ENCODE assay signal across 11 cellular contexts in the genomic region with DNA sequence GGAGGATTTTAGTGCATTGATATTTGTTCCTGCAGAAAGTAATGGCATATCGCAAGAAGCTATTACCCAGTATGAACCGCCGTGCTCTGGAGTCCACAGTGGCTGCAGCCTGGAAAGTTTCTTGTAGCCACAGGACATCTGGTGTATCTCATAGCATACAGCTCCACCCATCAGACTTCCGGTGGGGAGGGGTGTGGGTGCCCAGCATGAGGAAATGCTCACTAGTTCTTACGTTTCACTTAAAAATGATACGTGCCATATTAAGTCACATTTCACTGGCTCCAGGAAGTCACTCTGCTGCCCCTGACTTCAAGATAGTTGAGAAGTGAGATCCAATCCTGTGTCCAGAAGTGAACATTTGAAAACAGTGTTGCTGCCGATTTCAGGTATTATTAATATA.
A peak's percentile ranks its signal among the peaks of the same experiment; 100 is the strongest.
DNase-seq lines count a peak whose midpoint lies in the region; ATAC-seq, FAIRE-seq and TF ChIP-seq lines count a peak whose summit lies in the region.
"Had no signal": no experiment of that assay in that cellular context is flagged by ENCODE, and none has a peak within 500 bp of the region (broad histone marks: within the 10 kb centered on the region; RNA-seq: fewer than 3 reads in every experiment).

No MANE protein-coding gene starts in this region.

- peak overlapping the region; percentile 50 for H3K27ac Mint-ChIP-seq in neural crest cell (ENCODE audit: unreplicated experiment)
- H3K27ac Mint-ChIP-seq: activated CD4-positive, alpha-beta T cell treated with anti-CD3 and anti-CD28 coated beads, Interleukin-2, amount 10 ng/mL, durations not matched to agents 7 days and 5 days had no signal

- no peaks in the 10 kb centered on the region for H3K27me3 Mint-ChIP-seq in neural crest cell (ENCODE audit: low read depth)
- H3K27me3 Mint-ChIP-seq: activated CD4-positive, alpha-beta T cell treated with anti-CD3 and anti-CD28 coated beads, Interleukin-2, amount 10 ng/mL, durations not matched to agents 7 days and 5 days had no signal

- WGBS in GM12878 (ENCODE audit: insufficient coverage, insufficient replicate concordance, low lambda C conversion rate, missing lambda C conversion rate), result 33% methylated on average over 7 of the region's 7 CpGs

- POLR2A ChIA-PET in GM12878 (lab: Charles Lee), result no interaction called here
- POLR2A ChIA-PET in GM10248 (lab: Yijun Ruan, JAX), result no interaction called here

- H3K4me2 ChIP-seq in GM12878 (ENCODE audit: control insufficient read depth, insufficient read depth), result no peak overlapping the region

- intact Hi-C loops in GM12878 (cut with micrococcal nuclease; ENCODE audit: unreplicated experiment), result no loop called here

- H3K36me3 Mint-ChIP-seq in neural crest cell (ENCODE audit: low read depth), result no peaks in the 10 kb centered on the region

- no peaks in the 10 kb centered on the region for H3K9me3 Mint-ChIP-seq in neural crest cell

- peak; percentile 40; the same call in 2 of the 3 replicates for ATAC-seq in GM12878
- no peak for ATAC-seq in HG03469 (IDR thresholded peaks at IDR 0.05; ENCODE audit: unreplicated experiment)

- H3K4me1 Mint-ChIP-seq in neural crest cell, result no peaks in the 10 kb centered on the region
- H3K4me1 Mint-ChIP-seq: activated CD4-positive, alpha-beta T cell treated with anti-CD3 and anti-CD28 coated beads, Interleukin-2, amount 10 ng/mL, durations not matched to agents 7 days and 5 days had no signal

- no peaks in the 10 kb centered on the region for H4K20me1 ChIP-seq in GM12878 (ENCODE audit: control insufficient read depth, insufficient read depth)

- no peak overlapping the region for H3K27ac ChIP-seq in GM12878 (ENCODE audit: control insufficient read depth, insufficient read depth)
- H3K27ac ChIP-seq: ascending aorta, suprapubic skin had no signal

- SMC1A ChIA-PET in GM12878 (lab: Charles Lee; ENCODE audit: uncharacterized antibody, unreplicated experiment), result no interaction called here

- in situ Hi-C loops in GM12878 (cut with MboI), result no loop called here

- H3K4me3 ChIP-seq in GM08714 (ENCODE audit: low read length), result peak overlapping the region; percentile 91
- H3K4me3 ChIP-seq in GM12878, result no peak overlapping the region
- H3K4me3 ChIP-seq: ascending aorta, suprapubic skin had no signal

- CTCF ChIA-PET in GM12878 (lab: Yijun Ruan, JAX) (no interaction called here), GM10248 (lab: Yijun Ruan, JAX) (no interaction called here)

- no peak for FAIRE-seq in GM12878 (lab: Jason Lieb, UNC)

- DNase-seq in MV-4-11 (lab: John Stamatoyannopoulos, UW) (peak; percentile 29), GM12878 (ENCODE audit: low read depth, low spot score) (peak; percentile 27), neural crest cell (ENCODE audit: low read depth, low spot score) (no peak), GM10248 (ENCODE audit: extremely low spot score) (no peak), NCI-H2196 treated with DMSO at 0.1 percent for 48 hours (lab: John Stamatoyannopoulos, UW; ENCODE audit: unreplicated experiment) (no peak), NCI-H1092 treated with DMSO at 0.1 percent for 48 hours (lab: John Stamatoyannopoulos, UW) (no peak)
- DNase-seq: activated CD4-positive, alpha-beta T cell treated with anti-CD3 and anti-CD28 coated beads, Interleukin-2, amount 10 ng/mL, durations not matched to agents 7 days and 5 days had no signal

- H3K27me3 ChIP-seq in GM12878 (replicated peaks in 1 of 2; ENCODE audit: control insufficient read depth in 2 of 2, insufficient read depth in 2 of 2, low read length in 1 of 2), result no peaks in the 10 kb centered on the region
- H3K27me3 ChIP-seq: ascending aorta, suprapubic skin had no signal

- no TSS peak for BruUV-seq in GM12878 (replicated peaks; lab: Mats Ljungman, UMichigan)

- H3K79me2 ChIP-seq in GM12878 (ENCODE audit: control insufficient read depth, insufficient read depth, low read length), result no peaks in the 10 kb centered on the region

- RAD21 ChIA-PET in GM12878 (lab: Charles Lee; ENCODE audit: unreplicated experiment), result no interaction called here

- H3K4me1 ChIP-seq in GM12878 (ENCODE audit: control insufficient read depth, insufficient read depth, low read length), result no peaks in the 10 kb centered on the region
- H3K4me1 ChIP-seq: ascending aorta, suprapubic skin had no signal

- no peak for TF ChIP-seq EP300 in GM12878 (IDR thresholded peaks at IDR 0.05; ENCODE audit: borderline replicate concordance in 1 of 2, control insufficient read depth in 1 of 2, low read depth in 2 of 2, low read length in 2 of 2)

- TF ChIP-seq CTCF in GM12878 (IDR thresholded peaks at IDR 0.05 in 2 of 3, conservative IDR thresholded peaks at IDR 0.05 in 1 of 3; ENCODE audit: control insufficient read depth in 2 of 3, extremely low read depth in 1 of 3, insufficient read depth in 1 of 3, low read depth in 3 of 3, low read length in 3 of 3) (no peak), neural crest cell (conservative IDR thresholded peaks at IDR 0.05) (no peak), GM10248 (IDR thresholded peaks at IDR 0.05; ENCODE audit: control extremely low read depth, extremely low read depth, low read depth, missing control alignments) (no peak)

- TF ChIP-seq POLR2A in GM12878 (IDR thresholded peaks at IDR 0.05; ENCODE audit: low read depth, low read length), result no peak

- H3K36me3 ChIP-seq in GM12878 (ENCODE audit: control insufficient read depth in 2 of 2, insufficient read depth in 2 of 2, low read length in 1 of 2), result no peaks in the 10 kb centered on the region
- H3K36me3 ChIP-seq: ascending aorta, suprapubic skin had no signal

- no peak overlapping the region for H2AFZ ChIP-seq in GM12878 (ENCODE audit: control insufficient read depth, low read depth, low read length)

- H3K9ac ChIP-seq in GM12878 (ENCODE audit: control insufficient read depth, insufficient read depth, low read length), result no peak overlapping the region

- H3K9me3 ChIP-seq in GM12878 (replicated peaks; ENCODE audit: control insufficient read depth, insufficient read depth, low read length), result no peaks in the 10 kb centered on the region
- H3K9me3 ChIP-seq: ascending aorta, suprapubic skin had no signal

- no peak overlapping the region for H3K4me3 Mint-ChIP-seq in neural crest cell
- H3K4me3 Mint-ChIP-seq: activated CD4-positive, alpha-beta T cell treated with anti-CD3 and anti-CD28 coated beads, Interleukin-2, amount 10 ng/mL, durations not matched to agents 7 days and 5 days had no signal

- no peak for TF ChIP-seq RAD21 in GM12878 (IDR thresholded peaks at IDR 0.05; ENCODE audit: insufficient read depth, low read depth, low read length)

TF ChIP-seq in GM12878, 131 proteins besides CTCF, POLR2A, EP300 and RAD21:
- TF ChIP-seq EED (IDR thresholded peaks at IDR 0.05; ENCODE audit: low read depth) (no peak), GATAD2B (conservative IDR thresholded peaks at IDR 0.05; ENCODE audit: low read depth) (no peak), DPF2 (IDR thresholded peaks at IDR 0.05) (no peak), CHD4 (IDR thresholded peaks at IDR 0.05) (no peak), IKZF2 (IDR thresholded peaks at IDR 0.05) (no peak), SP1 (IDR thresholded peaks at IDR 0.05; ENCODE audit: low read depth, low read length) (no peak), RUNX3 (IDR thresholded peaks at IDR 0.05; ENCODE audit: low read length) (no peak), BCLAF1 (IDR thresholded peaks at IDR 0.05) (no peak), SMAD1 (IDR thresholded peaks at IDR 0.05; ENCODE audit: low read depth, partially characterized antibody) (no peak), ZBTB33 (IDR thresholded peaks at IDR 0.05) (no peak), TCF3 (IDR thresholded peaks at IDR 0.05; ENCODE audit: borderline replicate concordance, insufficient read depth, low read depth, low read length) (no peak), RBBP5 (conservative IDR thresholded peaks at IDR 0.05) (no peak), IRF4 (IDR thresholded peaks at IDR 0.05; ENCODE audit: low read depth, low read length) (no peak), SUZ12 (IDR thresholded peaks at IDR 0.05; ENCODE audit: unreplicated experiment) (no peak), ZNF622 (IDR thresholded peaks at IDR 0.05) (no peak), POU2F2 (IDR thresholded peaks at IDR 0.05; ENCODE audit: borderline replicate concordance, low read depth, low read length) (no peak)
TF ChIP-seq in GM12878: peak in this region for 0.

Comparison
In these comparisons a context has a peak if more than half of its experiments do, and no peak if none do; other contexts are left out.
1. DNase-seq: peak in MV-4-11 (single experiment) and GM12878 (single experiment); none in neural crest cell (single experiment), GM10248 (single experiment), NCI-H2196 treated with DMSO at 0.1 percent for 48 hours (single experiment) and NCI-H1092 treated with DMSO at 0.1 percent for 48 hours (single experiment).